Comparison of ENCODE assay signal across 2 cellular contexts in the genomic region with DNA sequence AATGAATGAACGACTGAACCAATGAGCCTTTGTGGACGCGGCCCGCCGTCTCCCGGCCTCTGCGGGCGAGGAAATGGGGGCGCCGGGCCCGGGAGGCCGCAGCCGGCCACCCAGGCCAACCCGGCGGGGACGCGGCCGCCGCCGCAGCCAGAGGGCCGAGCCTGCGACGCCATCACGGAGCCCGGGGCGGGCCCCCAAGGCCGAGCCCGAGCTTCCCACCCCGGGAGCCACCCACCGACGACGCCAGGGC.
A peak's percentile ranks its signal among the peaks of the same experiment; 100 is the strongest.
TF ChIP-seq lines count a peak whose summit lies in the region.

No MANE protein-coding gene starts in this region.

TF ChIP-seq in HEK293, 187 proteins besides CTCF, POLR2A, EP300 and RAD21:
- TF ChIP-seq, protein P1, sequence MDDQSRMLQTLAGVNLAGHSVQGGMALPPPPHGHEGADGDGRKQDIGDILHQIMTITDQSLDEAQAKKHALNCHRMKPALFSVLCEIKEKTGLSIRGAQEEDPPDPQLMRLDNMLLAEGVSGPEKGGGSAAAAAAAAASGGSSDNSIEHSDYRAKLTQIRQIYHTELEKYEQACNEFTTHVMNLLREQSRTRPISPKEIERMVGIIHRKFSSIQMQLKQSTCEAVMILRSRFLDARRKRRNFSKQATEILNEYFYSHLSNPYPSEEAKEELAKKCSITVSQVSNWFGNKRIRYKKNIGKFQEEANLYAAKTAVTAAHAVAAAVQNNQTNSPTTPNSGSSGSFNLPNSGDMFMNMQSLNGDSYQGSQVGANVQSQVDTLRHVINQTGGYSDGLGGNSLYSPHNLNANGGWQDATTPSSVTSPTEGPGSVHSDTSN (CRISPR knock-in tag; IDR thresholded peaks at IDR 0.05): no peak
- TF ChIP-seq ZBTB20 (tag by site-specific recombination; IDR thresholded peaks at IDR 0.05) (0 out of 2 replicates have a peak, but pooled peaks have one; percentile 20), ZNF654 (tag by site-specific recombination; IDR thresholded peaks at IDR 0.05; ENCODE audit: low read depth) (no peak)

TF ChIP-seq in K562, 482 proteins besides CTCF, POLR2A, EP300 and RAD21:
- TF ChIP-seq NR2F6 (CRISPR knock-in tag; IDR thresholded peaks at IDR 0.05): no peak
- TF ChIP-seq SMAD4 (CRISPR knock-in tag; conservative IDR thresholded peaks at IDR 0.05): peak; percentile 40; the same call in 1 of the 2 replicates
- TF ChIP-seq, protein P2, sequence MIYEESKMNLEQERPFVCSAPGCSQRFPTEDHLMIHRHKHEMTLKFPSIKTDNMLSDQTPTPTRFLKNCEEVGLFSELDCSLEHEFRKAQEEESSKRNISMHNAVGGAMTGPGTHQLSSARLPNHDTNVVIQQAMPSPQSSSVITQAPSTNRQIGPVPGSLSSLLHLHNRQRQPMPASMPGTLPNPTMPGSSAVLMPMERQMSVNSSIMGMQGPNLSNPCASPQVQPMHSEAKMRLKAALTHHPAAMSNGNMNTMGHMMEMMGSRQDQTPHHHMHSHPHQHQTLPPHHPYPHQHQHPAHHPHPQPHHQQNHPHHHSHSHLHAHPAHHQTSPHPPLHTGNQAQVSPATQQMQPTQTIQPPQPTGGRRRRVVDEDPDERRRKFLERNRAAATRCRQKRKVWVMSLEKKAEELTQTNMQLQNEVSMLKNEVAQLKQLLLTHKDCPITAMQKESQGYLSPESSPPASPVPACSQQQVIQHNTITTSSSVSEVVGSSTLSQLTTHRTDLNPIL (CRISPR knock-in tag; IDR thresholded peaks at IDR 0.05): no peak
- no peak for TF ChIP-seq ZBTB17 (CRISPR knock-in tag; IDR thresholded peaks at IDR 0.05)
- TF ChIP-seq KDM5B (IDR thresholded peaks at IDR 0.05; ENCODE audit: insufficient replicate concordance, low read depth, low read length): peak; percentile 41
- peak; percentile 81 for TF ChIP-seq SAP30 (IDR thresholded peaks at IDR 0.05; ENCODE audit: borderline replicate concordance, insufficient read depth, low read depth, low read length, poor library complexity, severe bottlenecking)
- TF ChIP-seq, protein P3, sequence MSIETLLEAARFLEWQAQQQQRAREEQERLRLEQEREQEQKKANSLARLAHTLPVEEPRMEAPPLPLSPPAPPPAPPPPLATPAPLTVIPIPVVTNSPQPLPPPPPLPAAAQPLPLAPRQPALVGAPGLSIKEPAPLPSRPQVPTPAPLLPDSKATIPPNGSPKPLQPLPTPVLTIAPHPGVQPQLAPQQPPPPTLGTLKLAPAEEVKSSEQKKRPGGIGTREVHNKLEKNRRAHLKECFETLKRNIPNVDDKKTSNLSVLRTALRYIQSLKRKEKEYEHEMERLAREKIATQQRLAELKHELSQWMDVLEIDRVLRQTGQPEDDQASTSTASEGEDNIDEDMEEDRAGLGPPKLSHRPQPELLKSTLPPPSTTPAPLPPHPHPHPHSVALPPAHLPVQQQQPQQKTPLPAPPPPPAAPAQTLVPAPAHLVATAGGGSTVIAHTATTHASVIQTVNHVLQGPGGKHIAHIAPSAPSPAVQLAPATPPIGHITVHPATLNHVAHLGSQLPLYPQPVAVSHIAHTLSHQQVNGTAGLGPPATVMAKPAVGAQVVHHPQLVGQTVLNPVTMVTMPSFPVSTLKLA (conservative IDR thresholded peaks at IDR 0.05): no peak
- TF ChIP-seq ZNF668 (CRISPR knock-in tag; IDR thresholded peaks at IDR 0.05): no peak
- 0 out of 4 replicates have a peak, but pooled peaks of 1 of the 2 experiments have one; percentile 6 for TF ChIP-seq SRF (CRISPR knock-in tag; IDR thresholded peaks at IDR 0.05)
- TF ChIP-seq MAZ (CRISPR knock-in tag; conservative IDR thresholded peaks at IDR 0.05 in 1 of 2, IDR thresholded peaks at IDR 0.05 in 1 of 2): 0 out of 4 replicates have a peak, but pooled peaks of 1 of the 2 experiments have one; percentile 45
- TF ChIP-seq PHF20 (IDR thresholded peaks at IDR 0.05; ENCODE audit: partially characterized antibody): no peak
- TF ChIP-seq GATAD2B (IDR thresholded peaks at IDR 0.05; ENCODE audit: borderline replicate concordance): peak; percentile 91; the same call in 1 of the 2 replicates
- no peak for TF ChIP-seq POLR2AphosphoS2 (IDR thresholded peaks at IDR 0.05; ENCODE audit: low read length)
- TF ChIP-seq, protein P4, sequence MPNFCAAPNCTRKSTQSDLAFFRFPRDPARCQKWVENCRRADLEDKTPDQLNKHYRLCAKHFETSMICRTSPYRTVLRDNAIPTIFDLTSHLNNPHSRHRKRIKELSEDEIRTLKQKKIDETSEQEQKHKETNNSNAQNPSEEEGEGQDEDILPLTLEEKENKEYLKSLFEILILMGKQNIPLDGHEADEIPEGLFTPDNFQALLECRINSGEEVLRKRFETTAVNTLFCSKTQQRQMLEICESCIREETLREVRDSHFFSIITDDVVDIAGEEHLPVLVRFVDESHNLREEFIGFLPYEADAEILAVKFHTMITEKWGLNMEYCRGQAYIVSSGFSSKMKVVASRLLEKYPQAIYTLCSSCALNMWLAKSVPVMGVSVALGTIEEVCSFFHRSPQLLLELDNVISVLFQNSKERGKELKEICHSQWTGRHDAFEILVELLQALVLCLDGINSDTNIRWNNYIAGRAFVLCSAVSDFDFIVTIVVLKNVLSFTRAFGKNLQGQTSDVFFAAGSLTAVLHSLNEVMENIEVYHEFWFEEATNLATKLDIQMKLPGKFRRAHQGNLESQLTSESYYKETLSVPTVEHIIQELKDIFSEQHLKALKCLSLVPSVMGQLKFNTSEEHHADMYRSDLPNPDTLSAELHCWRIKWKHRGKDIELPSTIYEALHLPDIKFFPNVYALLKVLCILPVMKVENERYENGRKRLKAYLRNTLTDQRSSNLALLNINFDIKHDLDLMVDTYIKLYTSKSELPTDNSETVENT (CRISPR knock-in tag; IDR thresholded peaks at IDR 0.05): peak; percentile 80; the same call in 1 of the 2 replicates
- TF ChIP-seq, protein P5, sequence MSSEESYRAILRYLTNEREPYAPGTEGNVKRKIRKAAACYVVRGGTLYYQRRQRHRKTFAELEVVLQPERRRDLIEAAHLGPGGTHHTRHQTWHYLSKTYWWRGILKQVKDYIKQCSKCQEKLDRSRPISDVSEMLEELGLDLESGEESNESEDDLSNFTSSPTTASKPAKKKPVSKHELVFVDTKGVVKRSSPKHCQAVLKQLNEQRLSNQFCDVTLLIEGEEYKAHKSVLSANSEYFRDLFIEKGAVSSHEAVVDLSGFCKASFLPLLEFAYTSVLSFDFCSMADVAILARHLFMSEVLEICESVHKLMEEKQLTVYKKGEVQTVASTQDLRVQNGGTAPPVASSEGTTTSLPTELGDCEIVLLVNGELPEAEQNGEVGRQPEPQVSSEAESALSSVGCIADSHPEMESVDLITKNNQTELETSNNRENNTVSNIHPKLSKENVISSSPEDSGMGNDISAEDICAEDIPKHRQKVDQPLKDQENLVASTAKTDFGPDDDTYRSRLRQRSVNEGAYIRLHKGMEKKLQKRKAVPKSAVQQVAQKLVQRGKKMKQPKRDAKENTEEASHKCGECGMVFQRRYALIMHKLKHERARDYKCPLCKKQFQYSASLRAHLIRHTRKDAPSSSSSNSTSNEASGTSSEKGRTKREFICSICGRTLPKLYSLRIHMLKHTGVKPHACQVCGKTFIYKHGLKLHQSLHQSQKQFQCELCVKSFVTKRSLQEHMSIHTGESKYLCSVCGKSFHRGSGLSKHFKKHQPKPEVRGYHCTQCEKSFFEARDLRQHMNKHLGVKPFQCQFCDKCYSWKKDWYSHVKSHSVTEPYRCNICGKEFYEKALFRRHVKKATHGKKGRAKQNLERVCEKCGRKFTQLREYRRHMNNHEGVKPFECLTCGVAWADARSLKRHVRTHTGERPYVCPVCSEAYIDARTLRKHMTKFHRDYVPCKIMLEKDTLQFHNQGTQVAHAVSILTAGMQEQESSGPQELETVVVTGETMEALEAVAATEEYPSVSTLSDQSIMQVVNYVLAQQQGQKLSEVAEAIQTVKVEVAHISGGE (CRISPR knock-in tag; IDR thresholded peaks at IDR 0.05): peak in 1 of 3 experiments; percentile 42; a peak in 1 of 6 replicates
- peak in 1 of 3 experiments; percentile 43 for TF ChIP-seq YY1 (IDR thresholded peaks at IDR 0.05; ENCODE audit: borderline replicate concordance in 1 of 3, control insufficient read depth in 1 of 3, extremely low read depth in 1 of 3, insufficient read depth in 3 of 3, insufficient read length in 1 of 3, insufficient replicate concordance in 2 of 3, low read depth in 1 of 3, low read length in 2 of 3)
- peak; percentile 57 to 65; a peak in 3 of 4 replicates for TF ChIP-seq NONO (IDR thresholded peaks at IDR 0.05; ENCODE audit: low read depth in 2 of 2, low read length in 1 of 2)
- TF ChIP-seq ZNF24 (IDR thresholded peaks at IDR 0.05): peak; percentile 42; the same call in 1 of the 2 replicates
- peak; percentile 26 for TF ChIP-seq RBBP5 (IDR thresholded peaks at IDR 0.05; ENCODE audit: borderline replicate concordance, insufficient read depth, low read length, poor library complexity, severe bottlenecking)
- peak; percentile 76; the same call in 1 of the 2 replicates for TF ChIP-seq PHF8 (IDR thresholded peaks at IDR 0.05; ENCODE audit: borderline replicate concordance, low read length)
- 0 out of 2 replicates have a peak, but pooled peaks have one; percentile 39 for TF ChIP-seq SIN3B (IDR thresholded peaks at IDR 0.05; ENCODE audit: low read depth)
- TF ChIP-seq RFX5 (IDR thresholded peaks at IDR 0.05; ENCODE audit: low read depth, low read length): no peak
- TF ChIP-seq ZNF695 (CRISPR knock-in tag; IDR thresholded peaks at IDR 0.05): 0 out of 2 replicates have a peak, but pooled peaks have one; percentile 20
